In the genomic region with DNA sequence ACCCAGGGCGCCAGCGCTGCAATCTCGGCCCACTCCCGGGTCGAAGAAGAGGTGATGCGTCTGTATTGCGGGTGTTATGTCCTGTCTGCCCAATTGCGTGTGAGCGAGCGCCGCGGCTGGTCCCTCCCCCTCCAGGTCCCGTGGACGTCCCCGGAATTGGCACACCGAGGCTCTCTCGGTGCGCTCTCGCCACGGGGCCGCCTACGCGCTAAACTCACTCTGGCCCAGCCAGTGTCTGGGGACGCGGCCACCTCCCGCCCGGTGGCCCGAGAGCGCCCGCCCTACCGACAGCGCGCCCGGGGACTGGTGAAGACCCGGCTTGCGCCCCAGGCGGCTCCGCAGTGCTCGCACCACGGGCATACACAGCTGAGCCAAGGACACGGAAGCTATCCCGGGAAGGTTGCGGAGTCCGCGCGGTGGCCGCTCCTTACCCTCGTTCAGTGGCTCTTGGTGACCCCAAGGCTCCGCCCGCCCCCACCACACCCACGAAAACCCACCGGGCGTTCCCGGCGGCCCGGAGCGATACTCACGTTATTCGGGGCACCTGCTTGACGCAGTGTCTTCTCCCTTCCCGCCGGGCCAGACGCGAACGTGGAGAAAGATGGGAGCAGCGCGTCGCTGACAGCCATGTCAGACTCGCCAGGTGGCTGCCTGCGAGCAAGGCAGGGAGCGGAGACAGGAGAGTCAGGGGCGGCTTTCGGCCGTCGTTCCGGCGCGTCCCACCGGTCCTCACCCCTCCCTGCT, we compare ENCODE assay signal across 9 cellular contexts. TPM values are rescaled to one million over a fixed set of nuclear protein-coding genes. Genes with fewer than 3 reads are reported as not detected.
A peak's percentile ranks its signal among the peaks of the same experiment; 100 is the strongest.
DNase-seq lines count a peak whose midpoint lies in the region; ATAC-seq, FAIRE-seq and TF ChIP-seq lines count a peak whose summit lies in the region.
"Had no signal": no experiment of that assay in that cellular context is flagged by ENCODE, and none has a peak within 500 bp of the region (broad histone marks: within the 10 kb centered on the region; RNA-seq: fewer than 3 reads in every experiment).

No MANE protein-coding gene starts in this region.

- H3K36me3 ChIP-seq in kidney (ENCODE audit: control insufficient read depth in 1 of 2, insufficient read depth in 2 of 2, low read length in 2 of 2) (peaks cover 0 to 5% of the 10 kb centered on the region in 2 donors), spleen (peaks cover 0 to 36% (median 0%) of the 10 kb centered on the region in 6 donors)

- intact Hi-C loops in kidney (cut with DNase I) (no loop called here), spleen (cut with DNase I; ENCODE audit: low total_unique reads) (loop anchor here (10.0 kb wide), 1 partner anchor 786 kb away; no protein-coding TSS in a partner anchor)

- 1 to 3% (median 2%) methylated on average over 49 to 79 of the region's 79 CpGs for WGBS in spleen, 5 donors

- H3K4me1 ChIP-seq in kidney (ENCODE audit: control insufficient read depth in 1 of 2, insufficient read depth in 1 of 2, low read depth in 1 of 2, low read length in 2 of 2) (peaks cover 10 to 19% of the 10 kb centered on the region in 2 donors), spleen (peaks cover 7 to 64% (median 37%) of the 10 kb centered on the region in 6 donors)

- peaks cover 0 to 70% (median 37%) of the 10 kb centered on the region in 7 donors for H3K27me3 ChIP-seq in spleen (replicated peaks in 1 of 7)

- H3K9ac ChIP-seq in kidney (ENCODE audit: low read length in 2 of 2), result peak overlapping the region; percentile 71 to 81

- FAIRE-seq in kidney (lab: Jason Lieb, UNC), result no peak
- FAIRE-seq: A204.1 had no signal

- peak in 1 of 3 donors; percentile 4 for TF ChIP-seq POLR2A in spleen (IDR thresholded peaks at IDR 0.05)

- peak overlapping the region; percentile 75 to 80 for H3K4me3 ChIP-seq in kidney (ENCODE audit: low read length in 2 of 2)
- H3K4me3 ChIP-seq in spleen, result peak overlapping the region; percentile 49 to 79 (median 57)

- TF ChIP-seq CTCF in kidney (IDR thresholded peaks at IDR 0.05; ENCODE audit: borderline replicate concordance, extremely low read depth, insufficient read depth) (no peak), spleen (IDR thresholded peaks at IDR 0.05 in 8 of 11, conservative IDR thresholded peaks at IDR 0.05 in 3 of 11) (no peak)

- peak overlapping the region; percentile 36 for H3K27ac ChIP-seq in caudate nucleus (ENCODE audit: low read depth, low read length)
- peak overlapping the region; percentile 74 to 80 for H3K27ac ChIP-seq in kidney (ENCODE audit: low read depth in 2 of 2, low read length in 2 of 2)
- H3K27ac ChIP-seq in spleen, result peak overlapping the region; percentile 66 to 95 (median 90)

- H3K9me3 ChIP-seq in kidney (ENCODE audit: control insufficient read depth in 1 of 2, low read length in 2 of 2), result no peaks in the 10 kb centered on the region
- H3K9me3 ChIP-seq in spleen, result no peaks in the 10 kb centered on the region

- DNase-seq in DMS 273 (lab: John Stamatoyannopoulos, UW; ENCODE audit: unreplicated experiment) (peak; percentile 70), DMS 273 treated with DMSO at 0.1 percent for 48 hours (lab: John Stamatoyannopoulos, UW) (no peak), NCI-H524 (lab: John Stamatoyannopoulos, UW) (peak; percentile 56 to 77), caudate nucleus (lab: John Stamatoyannopoulos, UW) (peak in 16 of 61 donors; percentile 6 to 56 (median 23)), kidney (peak; percentile 92), spleen (peak; percentile 86)

- no peak for ATAC-seq in HG03095 (IDR thresholded peaks at IDR 0.05; ENCODE audit: unreplicated experiment)
- no peak for ATAC-seq in GM21576 (IDR thresholded peaks at IDR 0.05; ENCODE audit: unreplicated experiment)

RNA-seq across cellular contexts. Expression of gene KLF4, which starts 1.0 kb away (rescaled TPM):
- total RNA-seq in kidney (69.4 TPM), spleen (100 to 1,000 TPM in 3 of 7 donors, 10 to 100 TPM in 4; 63.8 to 177 (median 88.8) TPM)
- polyA plus RNA-seq in kidney (ENCODE audit: insufficient read depth, low read depth, low replicate concordance) (13.5 TPM), spleen (10 to 100 TPM; 10.4 to 34.4 (median 19.4) TPM)

Comparison
In these comparisons a context has a peak if more than half of its experiments do, and no peak if none do; other contexts are left out.
1. H3K27ac ChIP-seq: peak in every context shown above with its lines; median percentile 90 in spleen; 77 in kidney; 36 in caudate nucleus.